In genomic region chr17:21286771-21287702, GRCh38 we compare ENCODE assay signal across 8 cellular contexts. TPM values are rescaled to one million over a fixed set of nuclear protein-coding genes. Genes with fewer than 3 reads are reported as not detected.
DNase-seq lines count a peak whose midpoint lies in the region; ATAC-seq and TF ChIP-seq lines count a peak whose summit lies in the region.

No MANE protein-coding gene starts in this region.

- H3K4me3 ChIP-seq in cardiac muscle cell (peak overlapping the region; percentile 8), stomach smooth muscle (ENCODE audit: low read length in 2 of 2) (peak overlapping the region; percentile 92 to 96)

- H3K4me1 ChIP-seq in cardiac muscle cell (ENCODE audit: low read depth) (peaks cover 12% of the 10 kb centered on the region), stomach smooth muscle (ENCODE audit: control insufficient read depth, insufficient read depth, low read length) (peaks cover 73% of the 10 kb centered on the region)

- no peak for DNase-seq in cardiac muscle cell (ENCODE audit: low read depth in 1 of 2, low spot score in 1 of 2)
- no peak for DNase-seq in Right ventricle myocardium superior
- no peak for DNase-seq in left lobe of liver (ENCODE audit: low spot score)
- no peak for DNase-seq in HCEC 1CT
- no peak for DNase-seq in activated gamma-delta T cell (lab: John Stamatoyannopoulos, UW)

- H3K9ac ChIP-seq in stomach smooth muscle (ENCODE audit: low read length in 2 of 2), result peak overlapping the region; percentile 69 to 78

- H3K27ac ChIP-seq in cardiac muscle cell, result no peak overlapping the region
- H3K27ac ChIP-seq in stomach smooth muscle (ENCODE audit: low read length), result peak overlapping the region; percentile 93

- H3K9me3 Mint-ChIP-seq in activated naive CD4-positive, alpha-beta T cell treated with anti-CD3 and anti-CD28 coated beads, Interleukin-2, amount 50 U/mL, for 24 hours, result no peaks in the 10 kb centered on the region

- H3K9me3 ChIP-seq in cardiac muscle cell (ENCODE audit: low read depth), result no peaks in the 10 kb centered on the region
- H3K9me3 ChIP-seq in stomach smooth muscle (ENCODE audit: control insufficient read depth in 2 of 2, low read length in 2 of 2), result no peaks in the 10 kb centered on the region

- peaks cover 2% of the 10 kb centered on the region for H3K27me3 Mint-ChIP-seq in activated naive CD4-positive, alpha-beta T cell treated with anti-CD3 and anti-CD28 coated beads, Interleukin-2, amount 50 U/mL, for 24 hours

- H3K27ac Mint-ChIP-seq in activated naive CD4-positive, alpha-beta T cell treated with anti-CD3 and anti-CD28 coated beads, Interleukin-2, amount 50 U/mL, for 24 hours, result peak overlapping the region; percentile 96

- intact Hi-C loops in Right ventricle myocardium superior (cut with DNase I), result loop anchor here (10.0 kb wide), 1 partner anchor 242 kb away; the partner anchor contains the start of gene USP22

- no peaks in the 10 kb centered on the region for H3K36me3 ChIP-seq in cardiac muscle cell
- peaks cover 5 to 8% of the 10 kb centered on the region in 2 donors for H3K36me3 ChIP-seq in stomach smooth muscle (ENCODE audit: control insufficient read depth in 2 of 2, insufficient read depth in 2 of 2, low read length in 2 of 2)

- H3K4me1 Mint-ChIP-seq in activated naive CD4-positive, alpha-beta T cell treated with anti-CD3 and anti-CD28 coated beads, Interleukin-2, amount 50 U/mL, for 24 hours, result peaks cover 52% of the 10 kb centered on the region

- peaks cover 14% of the 10 kb centered on the region for H3K36me3 Mint-ChIP-seq in activated naive CD4-positive, alpha-beta T cell treated with anti-CD3 and anti-CD28 coated beads, Interleukin-2, amount 50 U/mL, for 24 hours

- peaks cover 4% of the 10 kb centered on the region for H3K27me3 ChIP-seq in cardiac muscle cell
- H3K27me3 ChIP-seq in stomach smooth muscle (ENCODE audit: control insufficient read depth in 1 of 2, insufficient read depth in 2 of 2, low read length in 2 of 2), result peaks cover 0 to 1% of the 10 kb centered on the region in 2 donors

- H3K4me3 Mint-ChIP-seq in activated naive CD4-positive, alpha-beta T cell treated with anti-CD3 and anti-CD28 coated beads, Interleukin-2, amount 50 U/mL, for 24 hours, result peak overlapping the region; percentile 100

- TF ChIP-seq CTCF in cardiac muscle cell (IDR thresholded peaks at IDR 0.05; ENCODE audit: low read depth, low read length), result no peak

- ATAC-seq in Right ventricle myocardium superior (ENCODE audit: poor library complexity) (no peak), left lobe of liver (peak; percentile 0), HG03442 (IDR thresholded peaks at IDR 0.05; ENCODE audit: unreplicated experiment) (no peak)

RNA-seq across cellular contexts. Expression of gene MAP2K3, which starts 2.5 kb away (rescaled TPM):
- total RNA-seq in cardiac muscle cell (14.2 and 18.4 TPM in 2 replicates), Right ventricle myocardium superior (30.8 TPM), left lobe of liver (71.5 TPM)
- polyA plus RNA-seq in cardiac muscle cell, result 42.5 and 52.1 TPM in 2 replicates

RNA-seq across cellular contexts. Expression of gene NATD1, which starts 33.8 kb away (rescaled TPM):
- total RNA-seq in cardiac muscle cell, result 22.3 and 28.4 TPM in 2 replicates
- 12.7 and 15.7 TPM in 2 replicates for polyA plus RNA-seq in cardiac muscle cell
- 19.1 TPM for total RNA-seq in Right ventricle myocardium superior
- 5.9 TPM for total RNA-seq in left lobe of liver
